Comparison of ENCODE assay signal across 18 cellular contexts in genomic region chr21:28944296-28944695, GRCh38. TPM values are rescaled to one million over a fixed set of nuclear protein-coding genes. Genes with fewer than 3 reads are reported as not detected.
DNase-seq lines count a peak whose midpoint lies in the region; ATAC-seq and TF ChIP-seq lines count a peak whose summit lies in the region.
"Had no signal": no experiment of that assay in that cellular context is flagged by ENCODE, and none has a peak within 500 bp of the region (broad histone marks: within the 10 kb centered on the region; RNA-seq: fewer than 3 reads in every experiment).

No MANE protein-coding gene starts in this region.

- no peak overlapping the region for H3K27ac Mint-ChIP-seq in nephron progenitor cell
- no peak overlapping the region for H3K27ac Mint-ChIP-seq in naive thymus-derived CD8-positive, alpha-beta T cell
- H3K27ac Mint-ChIP-seq: activated naive CD4-positive, alpha-beta T cell treated with anti-CD3 and anti-CD28 coated beads, Interleukin-2, amount 10 ng/mL, durations not matched to agents 7 days and 5 days; stimulated activated naive CD8-positive, alpha-beta T cell treated with anti-CD3 and anti-CD28 coated beads, Interleukin-15, Interleukin-2, amounts not matched to agents 100 ng/mL and 50 ng/mL, for 24 hours had no signal

- no peaks in the 10 kb centered on the region for H3K4me1 Mint-ChIP-seq in nephron progenitor cell
- H3K4me1 Mint-ChIP-seq in naive thymus-derived CD8-positive, alpha-beta T cell: peaks cover 0 to 2% (median 0%) of the 10 kb centered on the region in 4 donors
- H3K4me1 Mint-ChIP-seq: activated naive CD4-positive, alpha-beta T cell treated with anti-CD3 and anti-CD28 coated beads, Interleukin-2, amount 10 ng/mL, durations not matched to agents 7 days and 5 days had no signal

- H3K27me3 ChIP-seq in psoas muscle (ENCODE audit: insufficient read depth in 3 of 3, low read length in 2 of 3): no peaks in the 10 kb centered on the region
- H3K27me3 ChIP-seq: Peyer's patch, vagina had no signal

- no peak overlapping the region for H3K4me3 Mint-ChIP-seq in nephron progenitor cell
- H3K4me3 Mint-ChIP-seq in naive thymus-derived CD8-positive, alpha-beta T cell: no peak overlapping the region
- H3K4me3 Mint-ChIP-seq: activated naive CD4-positive, alpha-beta T cell treated with anti-CD3 and anti-CD28 coated beads, Interleukin-2, amount 10 ng/mL, durations not matched to agents 7 days and 5 days; stimulated activated naive CD8-positive, alpha-beta T cell treated with anti-CD3 and anti-CD28 coated beads, Interleukin-15, Interleukin-2, amounts not matched to agents 100 ng/mL and 50 ng/mL, for 24 hours had no signal

- H3K36me3 Mint-ChIP-seq in nephron progenitor cell (ENCODE audit: low read depth): peaks cover 17% of the 10 kb centered on the region
- peaks cover 0 to 81% (median 6%) of the 10 kb centered on the region in 3 donors for H3K36me3 Mint-ChIP-seq in naive thymus-derived CD8-positive, alpha-beta T cell

- POLR2A ChIA-PET in naive thymus-derived CD8-positive, alpha-beta T cell (lab: Charles Lee): no interaction called here

- no peaks in the 10 kb centered on the region for H3K4me1 ChIP-seq in psoas muscle
- H3K4me1 ChIP-seq: Peyer's patch, vagina had no signal

- no peaks in the 10 kb centered on the region for H3K27me3 Mint-ChIP-seq in nephron progenitor cell (ENCODE audit: low read depth, poor library complexity)
- no peaks in the 10 kb centered on the region for H3K27me3 Mint-ChIP-seq in naive thymus-derived CD8-positive, alpha-beta T cell
- H3K27me3 Mint-ChIP-seq: activated naive CD4-positive, alpha-beta T cell treated with anti-CD3 and anti-CD28 coated beads, Interleukin-2, amount 10 ng/mL, durations not matched to agents 7 days and 5 days; stimulated activated naive CD8-positive, alpha-beta T cell treated with anti-CD3 and anti-CD28 coated beads, Interleukin-15, Interleukin-2, amounts not matched to agents 100 ng/mL and 50 ng/mL, for 24 hours had no signal

- ATAC-seq in naive thymus-derived CD8-positive, alpha-beta T cell: no peak
- no peak for ATAC-seq in psoas muscle
- ATAC-seq: GM12878 had no signal

- H3K27ac ChIP-seq in angular gyrus (ENCODE audit: low read depth, low read length) (peak overlapping the region; percentile 70), psoas muscle (no peak overlapping the region)
- H3K27ac ChIP-seq: epithelial cell of prostate, Peyer's patch, vagina had no signal

- H3K4me3 ChIP-seq in AG10803 (ENCODE audit: low read length) (no peak overlapping the region), psoas muscle (no peak overlapping the region)
- H3K4me3 ChIP-seq: GM12878, Peyer's patch, vagina had no signal

- intact Hi-C loops in psoas muscle (cut with DNase I): loop anchor here in 1 of 2 donors (10.0 kb wide), 2 partner anchors 189 to 429 kb away; no protein-coding TSS in a partner anchor

- H3K36me3 ChIP-seq in psoas muscle (ENCODE audit: insufficient read depth in 1 of 2, low read depth in 1 of 2): peaks cover 0 to 95% of the 10 kb centered on the region in 2 donors

- no peaks in the 10 kb centered on the region for H3K9me3 Mint-ChIP-seq in nephron progenitor cell
- no peaks in the 10 kb centered on the region for H3K9me3 Mint-ChIP-seq in naive thymus-derived CD8-positive, alpha-beta T cell
- H3K9me3 Mint-ChIP-seq: activated naive CD4-positive, alpha-beta T cell treated with anti-CD3 and anti-CD28 coated beads, Interleukin-2, amount 10 ng/mL, durations not matched to agents 7 days and 5 days; stimulated activated naive CD8-positive, alpha-beta T cell treated with anti-CD3 and anti-CD28 coated beads, Interleukin-15, Interleukin-2, amounts not matched to agents 100 ng/mL and 50 ng/mL, for 24 hours had no signal

- no peaks in the 10 kb centered on the region for H3K9me3 ChIP-seq in psoas muscle
- H3K9me3 ChIP-seq: Peyer's patch, vagina had no signal

- TF ChIP-seq CTCF in AG10803 (conservative IDR thresholded peaks at IDR 0.05; ENCODE audit: low read length): no peak
- no peak for TF ChIP-seq CTCF in nephron progenitor cell (IDR thresholded peaks at IDR 0.05)
- TF ChIP-seq CTCF in psoas muscle (IDR thresholded peaks at IDR 0.05): no peak

- DNase-seq in AG10803 (ENCODE audit: low read depth) (peak; percentile 9), fibroblast of gingiva (ENCODE audit: low read depth) (peak; percentile 48), midbrain (lab: John Stamatoyannopoulos, UW) (peak; percentile 39), nephron progenitor cell (no peak), GDM1 (lab: John Stamatoyannopoulos, UW) (no peak), psoas muscle (no peak)
- no peak for DNase-seq in naive thymus-derived CD8-positive, alpha-beta T cell
- DNase-seq: activated CD4-positive, alpha-beta T cell treated with anti-CD3 and anti-CD28 coated beads for 48 hours; activated naive CD4-positive, alpha-beta T cell treated with anti-CD3 and anti-CD28 coated beads, Interleukin-2, amount 10 ng/mL, durations not matched to agents 7 days and 5 days; kidney glomerular epithelial cell; NCI-H1105; NCI-H82; Peyer's patch had no signal

RNA-seq across cellular contexts. Expression of gene LTN1, which starts 48.4 kb away (rescaled TPM):
- total RNA-seq in naive thymus-derived CD8-positive, alpha-beta T cell: 10 to 100 TPM; 30.3 to 30.5 TPM
- 10 to 100 TPM; 12.0 to 14.1 (median 13.0) TPM for polyA plus RNA-seq in naive thymus-derived CD8-positive, alpha-beta T cell
- 10 to 100 TPM; 17.8 to 22.2 (median 19.2) TPM for total RNA-seq in psoas muscle
- 10 to 100 TPM in 1 of 3 donors, 1 to 10 TPM in 2; 5.7 to 16.0 (median 6.8) TPM for polyA plus RNA-seq in psoas muscle

Comparison
In these comparisons a context has a peak if more than half of its experiments do, and no peak if none do; other contexts are left out.
1. DNase-seq: peak in AG10803 (single experiment), fibroblast of gingiva (single experiment) and midbrain (single experiment); none in nephron progenitor cell (single experiment), GDM1 (single experiment), naive thymus-derived CD8-positive, alpha-beta T cell (0 of 10) and psoas muscle (0 of 2).